ENCODE assay signal across 1 cellular context in genomic region chr10:96863922-96864543, GRCh38.
A peak's percentile ranks its signal among the peaks of the same experiment; 100 is the strongest.
TF ChIP-seq lines count a peak whose summit lies in the region.

No MANE protein-coding gene starts in this region.

TF ChIP-seq in SK-N-SH, 30 proteins besides CTCF, POLR2A, EP300 and RAD21 (continued from another document):
- TF ChIP-seq USF2 (IDR thresholded peaks at IDR 0.05; ENCODE audit: borderline replicate concordance, low read depth, low read length) (no peak), TCF12 (IDR thresholded peaks at IDR 0.05) (peak; percentile 53), SMC3 (IDR thresholded peaks at IDR 0.05; ENCODE audit: low read depth, low read length) (no peak), NRF1 (IDR thresholded peaks at IDR 0.05; ENCODE audit: low read depth, low read length) (no peak), YY1 (IDR thresholded peaks at IDR 0.05; ENCODE audit: low read depth) (no peak), SIN3A (IDR thresholded peaks at IDR 0.05; ENCODE audit: borderline replicate concordance, low read depth, low read length) (no peak), ELF1 (IDR thresholded peaks at IDR 0.05) (no peak), PBX3 (IDR thresholded peaks at IDR 0.05) (peak; percentile 17; the same call in 1 of the 2 replicates), NFIC (IDR thresholded peaks at IDR 0.05; ENCODE audit: borderline replicate concordance) (peak; percentile 59; the same call in 1 of the 2 replicates), MEF2A (IDR thresholded peaks at IDR 0.05; ENCODE audit: borderline replicate concordance, low read depth) (no peak), JUND (IDR thresholded peaks at IDR 0.05) (peak; percentile 66), POLR2AphosphoS5 (IDR thresholded peaks at IDR 0.05; ENCODE audit: low read depth, low read length) (no peak), EZH2phosphoT487 (IDR thresholded peaks at IDR 0.05; ENCODE audit: borderline replicate concordance, low read depth) (no peak), ZBTB33 (IDR thresholded peaks at IDR 0.05; ENCODE audit: borderline replicate concordance, low read depth) (no peak)
